8 cellular contexts compared by ENCODE assay signal in the genomic region with DNA sequence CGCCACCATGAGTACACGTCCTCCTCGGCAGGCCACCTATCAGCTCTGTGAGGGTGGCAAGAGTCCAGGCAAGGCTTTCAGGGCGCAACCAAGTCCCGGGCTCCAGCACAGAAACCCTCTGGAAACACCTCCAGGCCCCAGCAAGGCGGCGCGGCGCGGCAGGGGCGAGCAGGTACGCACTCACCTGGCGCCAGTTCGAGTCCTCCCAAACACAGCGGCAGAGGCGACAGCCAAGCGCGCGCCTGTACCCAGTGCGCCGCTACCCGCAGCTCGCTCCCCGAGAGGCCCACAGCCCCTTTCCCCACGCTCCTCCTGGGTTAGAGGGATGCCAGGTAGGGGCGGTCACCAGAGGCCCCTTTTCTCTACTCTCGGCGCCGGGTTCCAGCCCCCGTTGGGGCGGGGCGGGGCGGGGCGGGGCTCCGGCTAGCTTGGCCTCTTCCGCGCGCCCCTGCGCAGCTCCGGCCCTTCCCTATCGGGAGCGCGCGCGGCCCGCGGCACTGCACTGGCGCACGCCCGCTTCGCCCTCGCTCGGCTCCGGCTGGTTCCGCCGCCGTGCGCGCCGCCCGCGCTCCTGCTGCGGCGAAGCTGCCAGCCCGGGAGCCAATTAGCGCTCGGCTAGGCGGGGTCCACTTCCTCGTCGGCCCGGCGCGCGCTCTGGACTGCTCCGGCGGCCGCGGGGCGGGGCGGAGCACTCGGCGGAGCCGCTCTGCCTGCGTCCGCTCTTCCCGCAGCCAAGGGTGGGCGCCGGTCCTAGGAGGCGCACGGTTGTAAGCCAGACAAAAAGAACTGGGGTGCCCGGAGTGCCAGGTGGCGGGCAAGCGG. TPM values are rescaled to one million over a fixed set of nuclear protein-coding genes. Genes with fewer than 3 reads are reported as not detected.
DNase-seq lines count a peak whose midpoint lies in the region; ATAC-seq and TF ChIP-seq lines count a peak whose summit lies in the region.

NMRK1 (minus strand) TSS at position 332 of the 822 bp plus-strand sequence. CDS start 5,040 bp downstream, outside the sequence.
A gene with protein sequence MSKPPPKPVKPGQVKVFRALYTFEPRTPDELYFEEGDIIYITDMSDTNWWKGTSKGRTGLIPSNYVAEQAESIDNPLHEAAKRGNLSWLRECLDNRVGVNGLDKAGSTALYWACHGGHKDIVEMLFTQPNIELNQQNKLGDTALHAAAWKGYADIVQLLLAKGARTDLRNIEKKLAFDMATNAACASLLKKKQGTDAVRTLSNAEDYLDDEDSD (plus strand): TSS at position 691 of the 822 bp plus-strand sequence. CDS start 179 bp downstream, outside the sequence.

- peaks cover 11% of the 10 kb centered on the region for H3K36me3 Mint-ChIP-seq in activated CD4-positive, alpha-beta T cell treated with anti-CD3 and anti-CD28 coated beads for 36 hours (ENCODE audit: low read depth)
- no peaks in the 10 kb centered on the region for H3K36me3 Mint-ChIP-seq in chondrocyte (ENCODE audit: low read depth)

- H3K27me3 ChIP-seq in BE2C, result no peaks in the 10 kb centered on the region

- H3K36me3 ChIP-seq in BE2C, result no peaks in the 10 kb centered on the region

- H3K27me3 Mint-ChIP-seq in activated CD4-positive, alpha-beta T cell treated with anti-CD3 and anti-CD28 coated beads for 36 hours, result no peaks in the 10 kb centered on the region
- no peaks in the 10 kb centered on the region for H3K27me3 Mint-ChIP-seq in chondrocyte (ENCODE audit: low read depth)

- ATAC-seq in HG03457 (IDR thresholded peaks at IDR 0.05; ENCODE audit: unreplicated experiment), result peak; percentile 89
- peak; percentile 90 for ATAC-seq in activated CD4-positive, alpha-beta T cell treated with anti-CD3 and anti-CD28 coated beads for 36 hours

- no peaks in the 10 kb centered on the region for H3K9me3 ChIP-seq in BE2C

- peak within 1 kb of the TSS; percentile 97 for H3K27ac Mint-ChIP-seq in activated CD4-positive, alpha-beta T cell treated with anti-CD3 and anti-CD28 coated beads for 36 hours
- H3K27ac Mint-ChIP-seq in chondrocyte (ENCODE audit: unreplicated experiment), result peak within 1 kb of the TSS; percentile 98

- intact Hi-C loops in activated CD4-positive, alpha-beta T cell treated with anti-CD3 and anti-CD28 coated beads for 36 hours (cut with DNase I, micrococcal nuclease), result loop anchor here (1.0 to 10.0 kb wide), 12 partner anchors 29 to 1956 kb away; partner anchors contain the start of genes C9orf40 (in 2 of the 2), ANXA1 (in 1 of the 2), CARNMT1 (in 1 of the 2) and PCSK5 (in 1 of the 2)

- POLR2A ChIA-PET in activated CD4-positive, alpha-beta T cell treated with anti-CD3 and anti-CD28 coated beads for 36 hours (lab: Charles Lee), result interaction anchor here (0.6 to 3.6 kb wide), 8 partner anchors 46 to 1307 kb away, joined by 3 to 22 read pairs (median 3); partner anchors contain the start of genes C9orf40, CARNMT1 and RFK

- TF ChIP-seq CTCF in BE2C (IDR thresholded peaks at IDR 0.05; ENCODE audit: low read depth, low read length), result 0 out of 2 replicates have a peak, but pooled peaks have one; percentile 2
- no peak for TF ChIP-seq CTCF in chondrocyte (IDR thresholded peaks at IDR 0.05)

- DNase-seq in BE2C (peak; percentile 96), GM19240 (ENCODE audit: insufficient read length, low spot score) (peak; percentile 70), NCI-H524 (lab: John Stamatoyannopoulos, UW) (peak; percentile 51 to 72), chondrocyte (ENCODE audit: low spot score) (peak; percentile 98), kidney glomerular epithelial cell (lab: John Stamatoyannopoulos, UW) (peak; percentile 79)
- peak; percentile 97 for DNase-seq in activated CD4-positive, alpha-beta T cell treated with anti-CD3 and anti-CD28 coated beads for 36 hours
- DNase-seq in stimulated activated CD4-positive, alpha-beta T cell treated with anti-CD3 and anti-CD28 coated beads, Interleukin-15, amount 100 ng/mL, for 48 hours (ENCODE audit: low read depth in 2 of 2), result peak; percentile 88

- peaks cover 64% of the 10 kb centered on the region for H3K4me1 Mint-ChIP-seq in activated CD4-positive, alpha-beta T cell treated with anti-CD3 and anti-CD28 coated beads for 36 hours
- H3K4me1 Mint-ChIP-seq in chondrocyte (ENCODE audit: low read depth), result peaks cover 47% of the 10 kb centered on the region

- peaks cover 13% of the 10 kb centered on the region; the same call in 1 of the 2 replicates for H3K4me1 ChIP-seq in BE2C

- peak within 1 kb of the TSS; percentile 96 for H3K4me3 Mint-ChIP-seq in activated CD4-positive, alpha-beta T cell treated with anti-CD3 and anti-CD28 coated beads for 36 hours
- peak within 1 kb of the TSS; percentile 99 for H3K4me3 Mint-ChIP-seq in chondrocyte (ENCODE audit: unreplicated experiment)

- CTCF ChIA-PET in activated CD4-positive, alpha-beta T cell treated with anti-CD3 and anti-CD28 coated beads for 36 hours (lab: Charles Lee), result interaction anchor here (0.8 to 2.4 kb wide), 10 partner anchors 12 to 315 kb away, joined by 3 to 11 read pairs (median 6); partner anchors contain the start of genes C9orf40 and CARNMT1

- peak within 1 kb of the TSS; percentile 89 for H3K4me3 ChIP-seq in BE2C (ENCODE audit: low read depth, low read length)

- H3K9me3 Mint-ChIP-seq in activated CD4-positive, alpha-beta T cell treated with anti-CD3 and anti-CD28 coated beads for 36 hours (ENCODE audit: low read depth), result no peaks in the 10 kb centered on the region
- H3K9me3 Mint-ChIP-seq in chondrocyte (ENCODE audit: low read depth), result no peaks in the 10 kb centered on the region

RNA-seq across cellular contexts. Expression of gene NMRK1, which starts in this region (rescaled TPM):
- 0.99 TPM for polyA plus RNA-seq in BE2C (2012; ENCODE audit: insufficient read depth, insufficient read length, low read depth)
- 10 to 100 TPM; 20.9 to 29.2 TPM for total RNA-seq in activated CD4-positive, alpha-beta T cell treated with anti-CD3 and anti-CD28 coated beads for 36 hours
- 7.2 to 9.0 TPM (median 7.6 TPM) in 3 replicates for total RNA-seq in chondrocyte

RNA-seq across cellular contexts. Expression of the second gene that starts in this region (rescaled TPM):
- polyA plus RNA-seq in BE2C (2012; ENCODE audit: insufficient read depth, insufficient read length, low read depth), result 2.0 TPM
- 10 to 100 TPM; 72.6 to 85.5 TPM for total RNA-seq in activated CD4-positive, alpha-beta T cell treated with anti-CD3 and anti-CD28 coated beads for 36 hours
- total RNA-seq in chondrocyte, result 29.0 to 30.8 TPM (median 29.8 TPM) in 3 replicates

Comparison
In these comparisons a context has a peak if more than half of its experiments do, and no peak if none do; other contexts are left out.
1. Peak in every context shown above with its lines: DNase-seq, ATAC-seq and H3K4me3 ChIP-seq.